Comparison of ENCODE assay signal across 1 cellular context in the genomic region with DNA sequence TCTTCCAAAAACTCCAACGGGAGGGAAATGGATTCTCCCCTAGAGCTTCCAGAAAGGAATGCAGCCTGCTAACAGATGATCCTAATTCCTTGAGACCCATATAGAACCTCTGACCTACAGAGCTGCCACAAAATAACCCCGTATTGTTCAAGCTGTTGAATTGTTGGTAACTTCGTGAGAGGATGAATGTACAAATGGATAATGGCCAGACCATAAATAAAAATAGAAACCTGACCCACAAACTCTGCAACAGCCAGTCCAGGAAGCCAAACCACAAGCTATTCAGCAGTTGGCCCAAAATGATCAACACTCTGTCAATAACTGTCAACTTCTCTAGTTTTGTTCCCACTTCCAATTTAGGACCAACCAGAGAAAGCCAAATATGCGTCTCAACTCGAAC.
TF ChIP-seq lines count a peak whose summit lies in the region.

No MANE protein-coding gene starts in this region.

TF ChIP-seq in WTC11, 78 proteins besides CTCF, POLR2A, EP300 and RAD21 (continued from another document):
- TF ChIP-seq HMGXB4 (CRISPR knock-in tag; IDR thresholded peaks at IDR 0.05) = no peak
- no peak for TF ChIP-seq GRHL2 (CRISPR knock-in tag; IDR thresholded peaks at IDR 0.05; ENCODE audit: insufficient replicate concordance, severe bottlenecking)
- TF ChIP-seq, protein P1, sequence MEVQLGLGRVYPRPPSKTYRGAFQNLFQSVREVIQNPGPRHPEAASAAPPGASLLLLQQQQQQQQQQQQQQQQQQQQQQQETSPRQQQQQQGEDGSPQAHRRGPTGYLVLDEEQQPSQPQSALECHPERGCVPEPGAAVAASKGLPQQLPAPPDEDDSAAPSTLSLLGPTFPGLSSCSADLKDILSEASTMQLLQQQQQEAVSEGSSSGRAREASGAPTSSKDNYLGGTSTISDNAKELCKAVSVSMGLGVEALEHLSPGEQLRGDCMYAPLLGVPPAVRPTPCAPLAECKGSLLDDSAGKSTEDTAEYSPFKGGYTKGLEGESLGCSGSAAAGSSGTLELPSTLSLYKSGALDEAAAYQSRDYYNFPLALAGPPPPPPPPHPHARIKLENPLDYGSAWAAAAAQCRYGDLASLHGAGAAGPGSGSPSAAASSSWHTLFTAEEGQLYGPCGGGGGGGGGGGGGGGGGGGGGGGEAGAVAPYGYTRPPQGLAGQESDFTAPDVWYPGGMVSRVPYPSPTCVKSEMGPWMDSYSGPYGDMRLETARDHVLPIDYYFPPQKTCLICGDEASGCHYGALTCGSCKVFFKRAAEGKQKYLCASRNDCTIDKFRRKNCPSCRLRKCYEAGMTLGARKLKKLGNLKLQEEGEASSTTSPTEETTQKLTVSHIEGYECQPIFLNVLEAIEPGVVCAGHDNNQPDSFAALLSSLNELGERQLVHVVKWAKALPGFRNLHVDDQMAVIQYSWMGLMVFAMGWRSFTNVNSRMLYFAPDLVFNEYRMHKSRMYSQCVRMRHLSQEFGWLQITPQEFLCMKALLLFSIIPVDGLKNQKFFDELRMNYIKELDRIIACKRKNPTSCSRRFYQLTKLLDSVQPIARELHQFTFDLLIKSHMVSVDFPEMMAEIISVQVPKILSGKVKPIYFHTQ (CRISPR knock-in tag; IDR thresholded peaks at IDR 0.05) = no peak
- TF ChIP-seq, protein P2, sequence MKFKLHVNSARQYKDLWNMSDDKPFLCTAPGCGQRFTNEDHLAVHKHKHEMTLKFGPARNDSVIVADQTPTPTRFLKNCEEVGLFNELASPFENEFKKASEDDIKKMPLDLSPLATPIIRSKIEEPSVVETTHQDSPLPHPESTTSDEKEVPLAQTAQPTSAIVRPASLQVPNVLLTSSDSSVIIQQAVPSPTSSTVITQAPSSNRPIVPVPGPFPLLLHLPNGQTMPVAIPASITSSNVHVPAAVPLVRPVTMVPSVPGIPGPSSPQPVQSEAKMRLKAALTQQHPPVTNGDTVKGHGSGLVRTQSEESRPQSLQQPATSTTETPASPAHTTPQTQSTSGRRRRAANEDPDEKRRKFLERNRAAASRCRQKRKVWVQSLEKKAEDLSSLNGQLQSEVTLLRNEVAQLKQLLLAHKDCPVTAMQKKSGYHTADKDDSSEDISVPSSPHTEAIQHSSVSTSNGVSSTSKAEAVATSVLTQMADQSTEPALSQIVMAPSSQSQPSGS (CRISPR knock-in tag; IDR thresholded peaks at IDR 0.05; ENCODE audit: borderline replicate concordance, low read depth) = no peak
- TF ChIP-seq IRF2 (CRISPR knock-in tag; IDR thresholded peaks at IDR 0.05; ENCODE audit: borderline replicate concordance, low read depth) = no peak
- no peak for TF ChIP-seq CREB1 (CRISPR knock-in tag; IDR thresholded peaks at IDR 0.05)
- TF ChIP-seq FOXJ3 (CRISPR knock-in tag; IDR thresholded peaks at IDR 0.05; ENCODE audit: borderline replicate concordance) = no peak
